Comparison of ENCODE assay signal across 8 cellular contexts in the genomic region with DNA sequence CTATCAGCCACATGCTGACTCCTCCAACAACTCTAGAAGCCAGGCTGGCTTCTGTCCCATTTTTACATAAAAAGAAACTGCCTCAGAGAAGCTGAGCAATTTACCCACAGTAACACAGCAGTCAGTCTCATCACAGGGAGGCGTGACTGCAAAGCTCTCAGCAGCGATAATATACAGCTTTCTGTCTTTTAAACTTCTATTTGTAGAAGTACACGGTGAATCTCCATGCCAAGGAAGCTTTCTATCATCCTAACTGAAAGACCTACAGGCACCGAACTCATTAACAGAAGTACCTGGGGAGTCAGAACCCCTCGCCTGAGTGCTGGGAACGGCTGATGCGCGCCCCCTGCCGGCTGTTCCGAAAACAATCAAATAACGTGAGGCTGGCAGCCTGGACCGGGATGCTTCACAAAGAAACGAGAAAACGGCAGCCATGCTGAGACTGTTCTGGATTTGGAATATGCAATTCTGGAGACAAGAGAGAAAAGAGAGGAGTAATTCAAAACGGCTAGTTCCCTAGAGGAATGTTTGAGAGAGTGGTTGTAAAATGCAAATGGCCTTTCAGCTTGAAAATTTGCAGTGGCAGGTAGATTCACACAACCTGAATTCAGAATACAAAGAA. TPM values are rescaled to one million over a fixed set of nuclear protein-coding genes. Genes with fewer than 3 reads are reported as not detected.
DNase-seq lines count a peak whose midpoint lies in the region; ATAC-seq and TF ChIP-seq lines count a peak whose summit lies in the region.

No MANE protein-coding gene starts in this region.

- no peak overlapping the region for H3K27ac Mint-ChIP-seq in activated naive CD8-positive, alpha-beta T cell

- peaks cover 17% of the 10 kb centered on the region for H3K4me1 ChIP-seq in psoas muscle

- 10 to 11% (median 10%) methylated on average over 15 of the region's 15 CpGs for WGBS in psoas muscle, 3 donors

- H3K79me2 ChIP-seq in SU-DHL-6 (ENCODE audit: insufficient read depth, low read length) = no peaks in the 10 kb centered on the region

- TF ChIP-seq CTCF in GM12872 (IDR thresholded peaks at IDR 0.05; ENCODE audit: insufficient read depth, low read depth, low read length) = peak; percentile 79
- peak; percentile 77 for TF ChIP-seq CTCF in SU-DHL-6 (IDR thresholded peaks at IDR 0.05; ENCODE audit: insufficient read depth, low read length, poor library complexity, severe bottlenecking)
- TF ChIP-seq CTCF in psoas muscle (IDR thresholded peaks at IDR 0.05) = peak; percentile 86

- no peak overlapping the region for H3K9ac ChIP-seq in SU-DHL-6 (ENCODE audit: low read length)

- H3K36me3 ChIP-seq in SU-DHL-6 (ENCODE audit: low read length) = no peaks in the 10 kb centered on the region
- H3K36me3 ChIP-seq in psoas muscle (ENCODE audit: insufficient read depth in 1 of 2, low read depth in 1 of 2) = no peaks in the 10 kb centered on the region

- H3K27ac ChIP-seq in SU-DHL-6 (ENCODE audit: low read depth, low read length) (no peak overlapping the region), psoas muscle (no peak overlapping the region)

- ATAC-seq in Right ventricle myocardium superior (ENCODE audit: poor library complexity) (peak; percentile 46), psoas muscle (peak in 3 of 4 donors; percentile 37 to 70 (median 49)), HG02642 (IDR thresholded peaks at IDR 0.05; ENCODE audit: poor library complexity, unreplicated experiment) (no peak), GM21825 (IDR thresholded peaks at IDR 0.05; ENCODE audit: unreplicated experiment) (no peak)

- intact Hi-C loops in Right ventricle myocardium superior (cut with DNase I) = loop anchor here (5.0 to 10.0 kb wide), 2 partner anchors 490 to 563 kb away; partner anchors contain the start of gene RHOU
- intact Hi-C loops in psoas muscle (cut with DNase I) = loop anchor here (1.0 to 10.0 kb wide), 3 partner anchors 493 to 563 kb away; partner anchors contain the start of gene RHOU (in 1 of the 2)

- H3K9me3 ChIP-seq in SU-DHL-6 (ENCODE audit: insufficient read depth, low read length) (no peaks in the 10 kb centered on the region), psoas muscle (no peaks in the 10 kb centered on the region)

- H4K20me1 ChIP-seq in SU-DHL-6 (ENCODE audit: low read depth, low read length) = no peaks in the 10 kb centered on the region

- no peaks in the 10 kb centered on the region for H3K9me2 ChIP-seq in SU-DHL-6 (replicated peaks; ENCODE audit: insufficient read depth, low read length)

- H3K27me3 ChIP-seq in SU-DHL-6 (ENCODE audit: low read length) = no peaks in the 10 kb centered on the region
- H3K27me3 ChIP-seq in psoas muscle (ENCODE audit: insufficient read depth in 3 of 3, low read length in 2 of 3) = no peaks in the 10 kb centered on the region

- H3F3A ChIP-seq in SU-DHL-6 (ENCODE audit: insufficient read depth) = no peaks in the 10 kb centered on the region

- H3K4me1 Mint-ChIP-seq in activated naive CD8-positive, alpha-beta T cell (ENCODE audit: low read depth) = peaks cover 15% of the 10 kb centered on the region

- H3K27me3 Mint-ChIP-seq in activated naive CD8-positive, alpha-beta T cell = no peaks in the 10 kb centered on the region

- no peak overlapping the region for H3K4me2 ChIP-seq in SU-DHL-6 (ENCODE audit: low read depth, low read length, poor library complexity, severe bottlenecking)

- H3K9me3 Mint-ChIP-seq in activated naive CD8-positive, alpha-beta T cell (ENCODE audit: low read depth) = no peaks in the 10 kb centered on the region

- H3K4me3 ChIP-seq in SU-DHL-6 (ENCODE audit: insufficient read depth, low read length, poor library complexity, severe bottlenecking) (no peak overlapping the region), psoas muscle (no peak overlapping the region)

- H3K4me3 Mint-ChIP-seq in activated naive CD8-positive, alpha-beta T cell = peak overlapping the region; percentile 27

- H2AFZ ChIP-seq in SU-DHL-6 (ENCODE audit: low read depth, low read length, severe bottlenecking) = no peak overlapping the region

- no peaks in the 10 kb centered on the region for H3K36me3 Mint-ChIP-seq in activated naive CD8-positive, alpha-beta T cell

- DNase-seq in NCI-H1436 treated with DMSO at 0.1 percent for 48 hours (lab: John Stamatoyannopoulos, UW) (peak; percentile 79), Right ventricle myocardium superior (peak; percentile 90), psoas muscle (peak; percentile 77 to 87)

RNA-seq across cellular contexts. Expression of gene RAB4A, which starts 43.5 kb away (rescaled TPM):
- total RNA-seq in Right ventricle myocardium superior (103 TPM), psoas muscle (10 to 100 TPM; 44.2 to 67.4 (median 54.3) TPM)
- polyA plus RNA-seq in psoas muscle = 10 to 100 TPM; 25.2 to 57.6 (median 31.0) TPM

Comparison
In these comparisons a context has a peak if more than half of its experiments do, and no peak if none do; other contexts are left out.
1. ATAC-seq: peak in Right ventricle myocardium superior (single experiment) and psoas muscle (3 of 4); none in HG02642 (single experiment) and GM21825 (single experiment).
2. Peak in every context shown above with its lines, with median percentiles within 50 percentile points of each other: CTCF ChIP-seq and DNase-seq.